ENCODE assay signal across 18 cellular contexts in the genomic region with DNA sequence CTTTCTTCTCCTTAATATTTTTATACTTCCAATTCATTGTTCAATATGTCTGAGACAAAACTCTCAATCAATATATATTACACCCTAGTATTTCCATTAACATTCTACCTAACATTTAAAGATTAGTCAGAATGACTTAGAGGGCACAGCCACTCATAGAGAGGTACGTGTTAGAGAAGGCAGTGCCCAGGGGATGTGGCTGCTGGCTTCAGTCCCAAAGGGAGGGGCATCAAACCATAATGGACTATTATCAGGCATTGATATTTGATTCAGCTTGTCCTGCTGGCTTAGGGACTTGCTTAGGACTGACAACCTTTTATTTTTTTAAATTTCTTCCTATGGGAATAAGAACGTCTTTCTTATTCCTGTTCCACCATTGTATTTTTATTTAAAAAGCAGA.
A peak's percentile ranks its signal among the peaks of the same experiment; 100 is the strongest.
DNase-seq lines count a peak whose midpoint lies in the region; ATAC-seq and TF ChIP-seq lines count a peak whose summit lies in the region.
"Had no signal": no experiment of that assay in that cellular context is flagged by ENCODE, and none has a peak within 500 bp of the region (broad histone marks: within the 10 kb centered on the region; RNA-seq: fewer than 3 reads in every experiment).

No MANE protein-coding gene starts in this region.

- no peak overlapping the region for H3K23ac ChIP-seq in mesendoderm (ENCODE audit: low read length)

- H3K27me3 ChIP-seq in HUES48 (ENCODE audit: control insufficient read depth, insufficient read depth, low read length) (no peaks in the 10 kb centered on the region), SU-DHL-6 (ENCODE audit: low read length) (no peaks in the 10 kb centered on the region), mesendoderm (ENCODE audit: insufficient read depth, low read length, poor library complexity) (no peaks in the 10 kb centered on the region)
- H3K27me3 ChIP-seq: SJSA1 had no signal

- H3K79me2 ChIP-seq in SU-DHL-6 (ENCODE audit: insufficient read depth, low read length) (no peaks in the 10 kb centered on the region), mesendoderm (ENCODE audit: control insufficient read depth, insufficient read depth, low read length) (no peaks in the 10 kb centered on the region)

- H3K27ac ChIP-seq in HUES48 (ENCODE audit: low read depth, low read length) (peak overlapping the region; percentile 93), SU-DHL-6 (ENCODE audit: low read depth, low read length) (no peak overlapping the region), mesendoderm (ENCODE audit: low read depth, low read length) (no peak overlapping the region)
- H3K27ac ChIP-seq: RWPE1, SJSA1 had no signal

- H3K4me3 ChIP-seq in HUES48 (ENCODE audit: low read depth, low read length) (no peak overlapping the region), SU-DHL-6 (ENCODE audit: insufficient read depth, low read length, poor library complexity, severe bottlenecking) (no peak overlapping the region), mesendoderm (ENCODE audit: low read length) (no peak overlapping the region)
- H3K4me3 ChIP-seq: SJSA1 had no signal

- peak overlapping the region; percentile 13 for H2AFZ ChIP-seq in SU-DHL-6 (ENCODE audit: low read depth, low read length, severe bottlenecking)

- H3K56ac ChIP-seq in mesendoderm (ENCODE audit: low read length): peak overlapping the region; percentile 59

- TF ChIP-seq CTCF in SU-DHL-6 (IDR thresholded peaks at IDR 0.05; ENCODE audit: insufficient read depth, low read length, poor library complexity, severe bottlenecking) (no peak), progenitor cell of endocrine pancreas (IDR thresholded peaks at IDR 0.05; ENCODE audit: unreplicated experiment) (no peak), endothelial cell (IDR thresholded peaks at IDR 0.05; ENCODE audit: unreplicated experiment) (no peak)

- H3K27ac Mint-ChIP-seq in progenitor cell of endocrine pancreas (no peak overlapping the region), endothelial cell (ENCODE audit: unreplicated experiment) (no peak overlapping the region)
- H3K27ac Mint-ChIP-seq: CD4-positive, alpha-beta T cell; T-helper 1 cell treated with Interleukin-12 subunit alpha and Interleukin-12 subunit beta and Interleukin-4 antibody, amounts not matched to agents 30 μg/mL and 1 μg/mL, for 36 hours had no signal

- H3F3A ChIP-seq in SU-DHL-6 (ENCODE audit: insufficient read depth): no peaks in the 10 kb centered on the region

- no CpG with 5 or more reads among the region's 2 CpGs for WGBS in mesendoderm (ENCODE audit: extremely low coverage, insufficient coverage, low lambda C conversion rate)

- H3K4me1 Mint-ChIP-seq in progenitor cell of endocrine pancreas (ENCODE audit: low read depth): peaks cover 5% of the 10 kb centered on the region
- H3K4me1 Mint-ChIP-seq in endothelial cell (ENCODE audit: unreplicated experiment): peaks cover 4% of the 10 kb centered on the region

- H3K4ac ChIP-seq in mesendoderm (ENCODE audit: low read depth, low read length): no peak overlapping the region

- DNase-seq in Daoy (ENCODE audit: low read depth): peak; percentile 6
- DNase-seq in mesendoderm: no peak
- DNase-seq in progenitor cell of endocrine pancreas (ENCODE audit: low spot score, unreplicated experiment): no peak
- DNase-seq in endothelial cell (ENCODE audit: low spot score): no peak
- DNase-seq in DMS153 (lab: John Stamatoyannopoulos, UW): no peak
- DNase-seq: ACHN; CD4-positive, alpha-beta T cell; DND-41; HCEC 1CT; NCI-H1048; NCI-H1694 treated with DMSO at 0.1 percent for 48 hours; NCI-H510A had no signal

- H4K5ac ChIP-seq in mesendoderm (ENCODE audit: low read length): no peak overlapping the region

- H2BK15ac ChIP-seq in mesendoderm (replicated peaks; ENCODE audit: low read depth): no peak overlapping the region

- no peak overlapping the region for H3K4me3 Mint-ChIP-seq in progenitor cell of endocrine pancreas (ENCODE audit: low read depth)
- no peak overlapping the region for H3K4me3 Mint-ChIP-seq in endothelial cell (ENCODE audit: unreplicated experiment)
- H3K4me3 Mint-ChIP-seq: CD4-positive, alpha-beta T cell; T-helper 1 cell treated with Interleukin-12 subunit alpha and Interleukin-12 subunit beta and Interleukin-4 antibody, amounts not matched to agents 30 μg/mL and 1 μg/mL, for 36 hours had no signal

- peak overlapping the region; percentile 78 for H2BK5ac ChIP-seq in mesendoderm (ENCODE audit: low read length)

- H2AK5ac ChIP-seq in mesendoderm (ENCODE audit: low read length): no peak overlapping the region

- H3K36me3 ChIP-seq in HUES48 (ENCODE audit: control insufficient read depth, insufficient read depth, low read length) (no peaks in the 10 kb centered on the region), SU-DHL-6 (ENCODE audit: low read length) (no peaks in the 10 kb centered on the region), mesendoderm (ENCODE audit: control insufficient read depth, insufficient read depth, low read length) (no peaks in the 10 kb centered on the region)
- H3K36me3 ChIP-seq: SJSA1 had no signal

- H3K9me3 ChIP-seq in HUES48 (ENCODE audit: control insufficient read depth, insufficient read depth, low read length): no peaks in the 10 kb centered on the region
- H3K9me3 ChIP-seq in SU-DHL-6 (ENCODE audit: insufficient read depth, low read length): 0 out of 2 replicates have a peak, but pooled peaks cover 5% of the 10 kb centered on the region
- H3K9me3 ChIP-seq: SJSA1 had no signal

- no peaks in the 10 kb centered on the region for H3K27me3 Mint-ChIP-seq in progenitor cell of endocrine pancreas
- no peaks in the 10 kb centered on the region for H3K27me3 Mint-ChIP-seq in endothelial cell (ENCODE audit: unreplicated experiment)
- H3K27me3 Mint-ChIP-seq: CD4-positive, alpha-beta T cell had no signal

- H3K18ac ChIP-seq in mesendoderm (ENCODE audit: low read length): no peak overlapping the region

- H3K4me1 ChIP-seq in HUES48 (ENCODE audit: control insufficient read depth, insufficient read depth, low read length) (peaks cover 48% of the 10 kb centered on the region), mesendoderm (ENCODE audit: control insufficient read depth, low read depth, low read length) (peaks cover 2% of the 10 kb centered on the region)
- H3K4me1 ChIP-seq: SJSA1 had no signal

- H3K9ac ChIP-seq in HUES48 (ENCODE audit: low read depth, low read length) (no peak overlapping the region), SU-DHL-6 (ENCODE audit: low read length) (no peak overlapping the region), mesendoderm (ENCODE audit: low read length) (no peak overlapping the region)

- no peak overlapping the region for H4K8ac ChIP-seq in mesendoderm (ENCODE audit: low read depth, low read length)

- no peak for ATAC-seq in HG02970 (IDR thresholded peaks at IDR 0.05; ENCODE audit: low FRiP score, unreplicated experiment)

- H3K4me2 ChIP-seq in SU-DHL-6 (ENCODE audit: low read depth, low read length, poor library complexity, severe bottlenecking): no peak overlapping the region
- no peak overlapping the region for H3K4me2 ChIP-seq in mesendoderm (ENCODE audit: low read length)

- H3K9me2 ChIP-seq in SU-DHL-6 (replicated peaks; ENCODE audit: insufficient read depth, low read length): no peaks in the 10 kb centered on the region

- H2BK120ac ChIP-seq in mesendoderm (ENCODE audit: low read depth, low read length): peak overlapping the region; percentile 54

- H3K9me3 Mint-ChIP-seq in progenitor cell of endocrine pancreas (ENCODE audit: low read depth) (no peaks in the 10 kb centered on the region), endothelial cell (ENCODE audit: unreplicated experiment) (no peaks in the 10 kb centered on the region)

- H3K36me3 Mint-ChIP-seq in progenitor cell of endocrine pancreas (ENCODE audit: insufficient read depth) (no peaks in the 10 kb centered on the region), endothelial cell (ENCODE audit: low read depth, unreplicated experiment) (no peaks in the 10 kb centered on the region)

- H3K79me1 ChIP-seq in mesendoderm (ENCODE audit: low read length): no peaks in the 10 kb centered on the region

- no peaks in the 10 kb centered on the region for H4K20me1 ChIP-seq in SU-DHL-6 (ENCODE audit: low read depth, low read length)
